15 cellular contexts compared by ENCODE assay signal in genomic region chr4:41599192-41599786, GRCh38.
DNase-seq lines count a peak whose midpoint lies in the region; TF ChIP-seq lines count a peak whose summit lies in the region.
"Had no signal": no experiment of that assay in that cellular context is flagged by ENCODE, and none has a peak within 500 bp of the region (broad histone marks: within the 10 kb centered on the region; RNA-seq: fewer than 3 reads in every experiment).

No MANE protein-coding gene starts in this region.

- peaks cover 40% of the 10 kb centered on the region for H3K4me1 Mint-ChIP-seq in Calu3 (ENCODE audit: low read depth, unreplicated experiment)
- H3K4me1 Mint-ChIP-seq in nephron progenitor cell: peaks cover 92% of the 10 kb centered on the region

- H3K4me3 ChIP-seq in breast epithelium: no peak overlapping the region
- H3K4me3 ChIP-seq: GM23248, HAP-1 had no signal

- H3K27me3 ChIP-seq in breast epithelium: no peaks in the 10 kb centered on the region

- DNase-seq in Calu3 (no peak), nephron progenitor cell (no peak), activated gamma-delta T cell (lab: John Stamatoyannopoulos, UW) (no peak), breast epithelium (ENCODE audit: low spot score in 2 of 2) (no peak), GM19240 (ENCODE audit: insufficient read length, low spot score) (no peak)
- DNase-seq: AML-193; Caco-2; CD4-positive, alpha-beta T cell; DMS153; DMS79; GDM1; GM23248 had no signal

- no TSS peak for BruUV-seq in Calu3 (replicated peaks; lab: Mats Ljungman, UMichigan)

- H3K4me1 ChIP-seq in breast epithelium: no peaks in the 10 kb centered on the region

- H3K36me3 ChIP-seq in breast epithelium: no peaks in the 10 kb centered on the region
- H3K36me3 ChIP-seq: HAP-1 had no signal

- no peaks in the 10 kb centered on the region for H3K36me3 Mint-ChIP-seq in Calu3 (ENCODE audit: insufficient read depth, unreplicated experiment)
- H3K36me3 Mint-ChIP-seq in nephron progenitor cell (ENCODE audit: low read depth): no peaks in the 10 kb centered on the region

- peak overlapping the region; percentile 72 for H3K27ac Mint-ChIP-seq in Calu3 (ENCODE audit: unreplicated experiment)
- peak overlapping the region; percentile 68 for H3K27ac Mint-ChIP-seq in nephron progenitor cell
- H3K27ac Mint-ChIP-seq: CD4-positive, alpha-beta T cell had no signal

- no peaks in the 10 kb centered on the region for H3K27me3 Mint-ChIP-seq in Calu3 (ENCODE audit: unreplicated experiment)
- H3K27me3 Mint-ChIP-seq in nephron progenitor cell (ENCODE audit: low read depth, poor library complexity): no peaks in the 10 kb centered on the region
- H3K27me3 Mint-ChIP-seq: CD4-positive, alpha-beta T cell had no signal

- peak overlapping the region; percentile 38 for H3K27ac ChIP-seq in 22Rv1
- peak overlapping the region; percentile 68 for H3K27ac ChIP-seq in VCaP
- no peak overlapping the region for H3K27ac ChIP-seq in breast epithelium
- H3K27ac ChIP-seq: GM23248 had no signal

- H3K9me3 Mint-ChIP-seq in Calu3 (ENCODE audit: low read depth, unreplicated experiment) (no peaks in the 10 kb centered on the region), nephron progenitor cell (no peaks in the 10 kb centered on the region)
- H3K9me3 Mint-ChIP-seq: CD4-positive, alpha-beta T cell had no signal

- TF ChIP-seq POLR2A in breast epithelium (IDR thresholded peaks at IDR 0.05): no peak

- no peaks in the 10 kb centered on the region for H3K9me3 ChIP-seq in breast epithelium
- H3K9me3 ChIP-seq: Caco-2, HAP-1 had no signal

- no peak for TF ChIP-seq CTCF in 22Rv1 (IDR thresholded peaks at IDR 0.05)
- TF ChIP-seq CTCF in Calu3 (IDR thresholded peaks at IDR 0.05; ENCODE audit: unreplicated experiment): no peak
- no peak for TF ChIP-seq CTCF in VCaP (conservative IDR thresholded peaks at IDR 0.05)
- no peak for TF ChIP-seq CTCF in nephron progenitor cell (IDR thresholded peaks at IDR 0.05)
- no peak for TF ChIP-seq CTCF in breast epithelium (IDR thresholded peaks at IDR 0.05)

- CTCF ChIA-PET in Calu3 (lab: Charles Lee): interaction anchor here (1.7 kb wide), 1 partner anchor 12 kb away, joined by 4 read pairs; no protein-coding TSS in a partner anchor

- H3K4me3 Mint-ChIP-seq in Calu3 (ENCODE audit: low read depth, unreplicated experiment): no peak overlapping the region
- no peak overlapping the region for H3K4me3 Mint-ChIP-seq in nephron progenitor cell
- H3K4me3 Mint-ChIP-seq: CD4-positive, alpha-beta T cell had no signal

- intact Hi-C loops in Calu3 (cut with micrococcal nuclease; ENCODE audit: unreplicated experiment) (no loop called here), breast epithelium (cut with DNase I; ENCODE audit: low total_unique reads) (no loop called here)

Comparison
In these comparisons a context has a peak if more than half of its experiments do, and no peak if none do; other contexts are left out.
1. H3K27ac ChIP-seq: peak in 22Rv1 (single experiment) and VCaP (single experiment); none in breast epithelium (0 of 2).